31 cellular contexts compared by ENCODE assay signal in genomic region chr14:33934938-33935337, GRCh38.
"Had no signal": no experiment of that assay in that cellular context is flagged by ENCODE, and none has a peak within 500 bp of the region (broad histone marks: within the 10 kb centered on the region; RNA-seq: fewer than 3 reads in every experiment).

No MANE protein-coding gene starts in this region.

- H3K27ac Mint-ChIP-seq: activated CD4-positive, alpha-beta memory T cell treated with anti-CD3 and anti-CD28 coated beads for 36 hours; activated CD4-positive, alpha-beta T cell treated with anti-CD3 and anti-CD28 coated beads for 36 hours; activated CD4-positive, alpha-beta T cell treated with anti-CD3 and anti-CD28 coated beads, Interleukin-2, amount 10 ng/mL, durations not matched to agents 24 days and 14 days; activated CD8-positive, alpha-beta memory T cell treated with anti-CD3 and anti-CD28 coated beads, Interleukin-2, amount 10 ng/mL, durations not matched to agents 7 days and 5 days; activated CD8-positive, alpha-beta T cell treated with anti-CD3 and anti-CD28 coated beads, Interleukin-2, amount 10 ng/mL, durations not matched to agents 7 days and 5 days; activated naive CD4-positive, alpha-beta T cell treated with anti-CD3 and anti-CD28 coated beads for 36 hours; activated naive CD8-positive, alpha-beta T cell treated with anti-CD3 and anti-CD28 coated beads, Interleukin-2, amount 10 ng/mL, durations not matched to agents 7 days and 5 days; activated T-helper 1 cell treated with anti-CD3 and anti-CD28 coated beads, Interleukin-12 subunit alpha, Interleukin-12 subunit beta, Interleukin-2, Interleukin-4 antibody, amounts not matched to agents 30 ng/mL and 10 ng/mL and 1 ng/mL, durations not matched to agents 14 hours and 24 hours and 36 hours; activated T-helper 2 cell treated with anti-CD3 and anti-CD28 coated beads, Interferon-gamma antibody, Interleukin-2, Interleukin-4, amounts not matched to agents 10 μg/mL and 5 μg/mL and 100 μg/mL, durations not matched to agents 14 hours and 24 hours and 36 hours; dendritic cell treated with granulocyte-macrophage colony-stimulating factor and Interleukin-4, amounts not matched to agents 40 ng/mL and 50 ng/mL, for 4 days; T-helper 17 cell; T-helper 2 cell treated with Interferon-gamma antibody and Interleukin-4, amounts not matched to agents 5 μg/mL and 100 μg/mL, for 36 hours had no signal

- H3K36me3 Mint-ChIP-seq: activated CD4-positive, alpha-beta memory T cell treated with anti-CD3 and anti-CD28 coated beads for 36 hours; activated CD8-positive, alpha-beta memory T cell treated with anti-CD3 and anti-CD28 coated beads, Interleukin-2, amount 10 ng/mL, durations not matched to agents 7 days and 5 days; activated naive CD4-positive, alpha-beta T cell treated with anti-CD3 and anti-CD28 coated beads, Interleukin-2, amount 50 U/mL, for 72 hours had no signal

- H3K4me3 Mint-ChIP-seq: activated CD4-positive, alpha-beta memory T cell treated with anti-CD3 and anti-CD28 coated beads for 36 hours; activated CD4-positive, alpha-beta T cell treated with anti-CD3 and anti-CD28 coated beads for 36 hours; activated CD4-positive, alpha-beta T cell treated with anti-CD3 and anti-CD28 coated beads, Interleukin-2, amount 10 ng/mL, durations not matched to agents 24 days and 14 days; activated CD8-positive, alpha-beta memory T cell treated with anti-CD3 and anti-CD28 coated beads, Interleukin-2, amount 10 ng/mL, durations not matched to agents 7 days and 5 days; activated CD8-positive, alpha-beta T cell treated with anti-CD3 and anti-CD28 coated beads, Interleukin-2, amount 10 ng/mL, durations not matched to agents 7 days and 5 days; activated naive CD4-positive, alpha-beta T cell treated with anti-CD3 and anti-CD28 coated beads for 36 hours; activated naive CD8-positive, alpha-beta T cell treated with anti-CD3 and anti-CD28 coated beads, Interleukin-2, amount 10 ng/mL, durations not matched to agents 7 days and 5 days; activated T-helper 1 cell treated with anti-CD3 and anti-CD28 coated beads, Interleukin-12 subunit alpha, Interleukin-12 subunit beta, Interleukin-2, Interleukin-4 antibody, amounts not matched to agents 30 ng/mL and 10 ng/mL and 1 ng/mL, durations not matched to agents 14 hours and 24 hours and 36 hours; central memory CD8-positive, alpha-beta T cell; dendritic cell treated with granulocyte-macrophage colony-stimulating factor and Interleukin-4, amounts not matched to agents 40 ng/mL and 50 ng/mL, for 4 days; endodermal cell; T-helper 17 cell; T-helper 2 cell treated with Interferon-gamma antibody and Interleukin-4, amounts not matched to agents 5 μg/mL and 100 μg/mL, for 36 hours had no signal

- H3K9me3 ChIP-seq: ascending aorta had no signal

- H3K27me3 ChIP-seq: ascending aorta, brain microvascular endothelial cell, dorsolateral prefrontal cortex had no signal

- H3K36me3 ChIP-seq: ascending aorta, brain microvascular endothelial cell, WERI-Rb-1 had no signal

- H3K4me1 Mint-ChIP-seq: activated CD4-positive, alpha-beta T cell treated with anti-CD3 and anti-CD28 coated beads for 36 hours; activated CD8-positive, alpha-beta memory T cell treated with anti-CD3 and anti-CD28 coated beads, Interleukin-2, amount 10 ng/mL, durations not matched to agents 7 days and 5 days; central memory CD8-positive, alpha-beta T cell had no signal

- DNase-seq: activated CD4-positive, alpha-beta memory T cell treated with anti-CD3 and anti-CD28 coated beads for 36 hours; activated CD4-positive, alpha-beta T cell treated with anti-CD3 and anti-CD28 coated beads for 36 hours; activated CD4-positive, alpha-beta T cell treated with anti-CD3 and anti-CD28 coated beads, Interleukin-2, amount 10 ng/mL, durations not matched to agents 24 days and 14 days; activated CD4-positive, CD25-positive, alpha-beta regulatory T cell; activated CD4-positive, CD25-positive, alpha-beta regulatory T cell treated with anti-CD3 and anti-CD28 coated beads, Interleukin-2, amount 50 U/mL, for 72 hours; activated CD8-positive, alpha-beta memory T cell treated with anti-CD3 and anti-CD28 coated beads, Interleukin-2, amount 10 ng/mL, durations not matched to agents 7 days and 5 days; activated CD8-positive, alpha-beta memory T cell treated with anti-CD3 and anti-CD28 coated beads, Interleukin-2, amount 50 U/mL, for 4 hours; activated CD8-positive, alpha-beta T cell treated with anti-CD3 and anti-CD28 coated beads, Interleukin-2, amount 10 ng/mL, durations not matched to agents 7 days and 5 days; activated effector memory CD4-positive, alpha-beta T cell treated with anti-CD3 and anti-CD28 coated beads, Interleukin-2, amount 50 U/mL, for 16 hours; activated naive CD4-positive, alpha-beta T cell treated with anti-CD3 and anti-CD28 coated beads for 36 hours; activated naive CD8-positive, alpha-beta T cell treated with anti-CD3 and anti-CD28 coated beads, Interleukin-2, amount 10 ng/mL, durations not matched to agents 7 days and 5 days; activated T-cell treated with anti-CD3 and anti-CD28 coated beads, Interleukin-2, amount 50 U/mL, for 1 hour; activated T-cell treated with anti-CD3 and anti-CD28 coated beads, Interleukin-2, amount 50 U/mL, for 48 hours; brain microvascular endothelial cell; dorsolateral prefrontal cortex; effector memory CD4-positive, alpha-beta T cell; endodermal cell; foreskin fibroblast; head of caudate nucleus; T-helper 17 cell; T1000; WERI-Rb-1 had no signal

- H3K9me3 Mint-ChIP-seq: activated CD4-positive, alpha-beta memory T cell treated with anti-CD3 and anti-CD28 coated beads for 36 hours; activated naive CD4-positive, alpha-beta T cell treated with anti-CD3 and anti-CD28 coated beads for 36 hours; activated naive CD8-positive, alpha-beta T cell treated with anti-CD3 and anti-CD28 coated beads, Interleukin-2, amount 10 ng/mL, durations not matched to agents 7 days and 5 days; activated T-helper 1 cell treated with anti-CD3 and anti-CD28 coated beads, Interleukin-12 subunit alpha, Interleukin-12 subunit beta, Interleukin-2, Interleukin-4 antibody, amounts not matched to agents 30 ng/mL and 10 ng/mL and 1 ng/mL, durations not matched to agents 14 hours and 24 hours and 36 hours; dendritic cell treated with granulocyte-macrophage colony-stimulating factor and Interleukin-4, amounts not matched to agents 40 ng/mL and 50 ng/mL, for 4 days; endodermal cell; T-helper 2 cell treated with Interferon-gamma antibody and Interleukin-4, amounts not matched to agents 5 μg/mL and 100 μg/mL, for 36 hours had no signal

- H3K4me3 ChIP-seq: ascending aorta, coronary artery, dorsolateral prefrontal cortex had no signal

- H3K27ac ChIP-seq: ascending aorta, brain microvascular endothelial cell, coronary artery, WERI-Rb-1 had no signal

- ATAC-seq: activated CD4-positive, alpha-beta T cell treated with anti-CD3 and anti-CD28 coated beads for 36 hours; activated CD8-positive, alpha-beta memory T cell treated with anti-CD3 and anti-CD28 coated beads, Interleukin-2, amount 10 ng/mL, durations not matched to agents 7 days and 5 days; activated CD8-positive, alpha-beta T cell treated with anti-CD3 and anti-CD28 coated beads, Interleukin-2, amount 10 ng/mL, durations not matched to agents 7 days and 5 days; activated naive CD4-positive, alpha-beta T cell treated with anti-CD3 and anti-CD28 coated beads, Interleukin-2, amount 50 U/mL, for 72 hours; esophagus mucosa; T-helper 17 cell had no signal

- H3K27me3 Mint-ChIP-seq: activated CD4-positive, alpha-beta T cell treated with anti-CD3 and anti-CD28 coated beads for 36 hours; activated CD8-positive, alpha-beta memory T cell treated with anti-CD3 and anti-CD28 coated beads, Interleukin-2, amount 10 ng/mL, durations not matched to agents 7 days and 5 days; central memory CD8-positive, alpha-beta T cell; T-helper 17 cell had no signal
